Comparison of ENCODE assay signal across 1 cellular context in the genomic region with DNA sequence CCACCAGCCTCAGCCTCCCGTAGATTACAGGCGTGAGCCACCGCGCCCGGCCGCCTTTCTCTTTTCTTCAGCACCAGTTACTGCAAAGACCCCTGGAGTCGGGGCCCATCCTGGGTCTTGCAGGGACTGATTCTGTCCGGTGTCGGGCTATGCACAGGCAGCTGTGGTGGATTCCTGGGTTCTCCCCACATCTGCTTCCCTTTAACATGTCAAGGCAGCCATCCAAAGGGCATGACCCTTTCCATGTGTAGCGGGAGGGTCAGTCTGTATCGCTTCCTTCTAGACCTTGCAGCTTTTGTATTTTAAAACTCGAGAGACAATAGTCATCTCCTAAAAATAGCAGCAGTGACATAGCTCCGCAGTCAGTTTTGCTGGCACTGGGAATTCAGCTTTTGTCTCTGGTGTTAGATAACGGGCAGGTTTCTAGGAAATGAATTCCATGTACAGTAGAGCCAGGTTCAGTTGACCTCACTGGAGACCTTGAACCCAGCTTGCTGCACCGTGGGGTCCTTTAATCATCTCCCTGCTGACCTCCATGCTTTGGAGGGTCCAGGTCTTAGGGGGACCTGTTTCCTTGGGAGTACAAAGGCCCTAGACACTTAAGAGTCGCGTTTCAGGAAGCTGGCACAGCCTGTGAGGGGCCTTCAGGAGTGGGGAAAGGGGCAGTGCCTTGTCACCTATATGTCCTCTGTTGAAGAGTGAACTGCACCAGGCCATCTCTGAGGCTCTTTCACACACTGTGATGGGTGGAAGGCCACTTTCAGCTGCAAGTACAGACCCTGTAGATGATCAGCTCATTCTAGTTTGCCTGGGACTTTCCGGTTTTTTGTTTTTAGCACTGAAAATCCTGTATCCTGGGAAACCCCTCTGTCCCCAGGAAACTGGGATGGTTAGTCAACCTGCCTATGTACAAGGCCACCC.
TF ChIP-seq lines count a peak whose summit lies in the region.

No MANE protein-coding gene starts in this region.

TF ChIP-seq in K562, 482 proteins besides CTCF, POLR2A, EP300 and RAD21 (continued from another document and continues in another):
- TF ChIP-seq, protein P1, sequence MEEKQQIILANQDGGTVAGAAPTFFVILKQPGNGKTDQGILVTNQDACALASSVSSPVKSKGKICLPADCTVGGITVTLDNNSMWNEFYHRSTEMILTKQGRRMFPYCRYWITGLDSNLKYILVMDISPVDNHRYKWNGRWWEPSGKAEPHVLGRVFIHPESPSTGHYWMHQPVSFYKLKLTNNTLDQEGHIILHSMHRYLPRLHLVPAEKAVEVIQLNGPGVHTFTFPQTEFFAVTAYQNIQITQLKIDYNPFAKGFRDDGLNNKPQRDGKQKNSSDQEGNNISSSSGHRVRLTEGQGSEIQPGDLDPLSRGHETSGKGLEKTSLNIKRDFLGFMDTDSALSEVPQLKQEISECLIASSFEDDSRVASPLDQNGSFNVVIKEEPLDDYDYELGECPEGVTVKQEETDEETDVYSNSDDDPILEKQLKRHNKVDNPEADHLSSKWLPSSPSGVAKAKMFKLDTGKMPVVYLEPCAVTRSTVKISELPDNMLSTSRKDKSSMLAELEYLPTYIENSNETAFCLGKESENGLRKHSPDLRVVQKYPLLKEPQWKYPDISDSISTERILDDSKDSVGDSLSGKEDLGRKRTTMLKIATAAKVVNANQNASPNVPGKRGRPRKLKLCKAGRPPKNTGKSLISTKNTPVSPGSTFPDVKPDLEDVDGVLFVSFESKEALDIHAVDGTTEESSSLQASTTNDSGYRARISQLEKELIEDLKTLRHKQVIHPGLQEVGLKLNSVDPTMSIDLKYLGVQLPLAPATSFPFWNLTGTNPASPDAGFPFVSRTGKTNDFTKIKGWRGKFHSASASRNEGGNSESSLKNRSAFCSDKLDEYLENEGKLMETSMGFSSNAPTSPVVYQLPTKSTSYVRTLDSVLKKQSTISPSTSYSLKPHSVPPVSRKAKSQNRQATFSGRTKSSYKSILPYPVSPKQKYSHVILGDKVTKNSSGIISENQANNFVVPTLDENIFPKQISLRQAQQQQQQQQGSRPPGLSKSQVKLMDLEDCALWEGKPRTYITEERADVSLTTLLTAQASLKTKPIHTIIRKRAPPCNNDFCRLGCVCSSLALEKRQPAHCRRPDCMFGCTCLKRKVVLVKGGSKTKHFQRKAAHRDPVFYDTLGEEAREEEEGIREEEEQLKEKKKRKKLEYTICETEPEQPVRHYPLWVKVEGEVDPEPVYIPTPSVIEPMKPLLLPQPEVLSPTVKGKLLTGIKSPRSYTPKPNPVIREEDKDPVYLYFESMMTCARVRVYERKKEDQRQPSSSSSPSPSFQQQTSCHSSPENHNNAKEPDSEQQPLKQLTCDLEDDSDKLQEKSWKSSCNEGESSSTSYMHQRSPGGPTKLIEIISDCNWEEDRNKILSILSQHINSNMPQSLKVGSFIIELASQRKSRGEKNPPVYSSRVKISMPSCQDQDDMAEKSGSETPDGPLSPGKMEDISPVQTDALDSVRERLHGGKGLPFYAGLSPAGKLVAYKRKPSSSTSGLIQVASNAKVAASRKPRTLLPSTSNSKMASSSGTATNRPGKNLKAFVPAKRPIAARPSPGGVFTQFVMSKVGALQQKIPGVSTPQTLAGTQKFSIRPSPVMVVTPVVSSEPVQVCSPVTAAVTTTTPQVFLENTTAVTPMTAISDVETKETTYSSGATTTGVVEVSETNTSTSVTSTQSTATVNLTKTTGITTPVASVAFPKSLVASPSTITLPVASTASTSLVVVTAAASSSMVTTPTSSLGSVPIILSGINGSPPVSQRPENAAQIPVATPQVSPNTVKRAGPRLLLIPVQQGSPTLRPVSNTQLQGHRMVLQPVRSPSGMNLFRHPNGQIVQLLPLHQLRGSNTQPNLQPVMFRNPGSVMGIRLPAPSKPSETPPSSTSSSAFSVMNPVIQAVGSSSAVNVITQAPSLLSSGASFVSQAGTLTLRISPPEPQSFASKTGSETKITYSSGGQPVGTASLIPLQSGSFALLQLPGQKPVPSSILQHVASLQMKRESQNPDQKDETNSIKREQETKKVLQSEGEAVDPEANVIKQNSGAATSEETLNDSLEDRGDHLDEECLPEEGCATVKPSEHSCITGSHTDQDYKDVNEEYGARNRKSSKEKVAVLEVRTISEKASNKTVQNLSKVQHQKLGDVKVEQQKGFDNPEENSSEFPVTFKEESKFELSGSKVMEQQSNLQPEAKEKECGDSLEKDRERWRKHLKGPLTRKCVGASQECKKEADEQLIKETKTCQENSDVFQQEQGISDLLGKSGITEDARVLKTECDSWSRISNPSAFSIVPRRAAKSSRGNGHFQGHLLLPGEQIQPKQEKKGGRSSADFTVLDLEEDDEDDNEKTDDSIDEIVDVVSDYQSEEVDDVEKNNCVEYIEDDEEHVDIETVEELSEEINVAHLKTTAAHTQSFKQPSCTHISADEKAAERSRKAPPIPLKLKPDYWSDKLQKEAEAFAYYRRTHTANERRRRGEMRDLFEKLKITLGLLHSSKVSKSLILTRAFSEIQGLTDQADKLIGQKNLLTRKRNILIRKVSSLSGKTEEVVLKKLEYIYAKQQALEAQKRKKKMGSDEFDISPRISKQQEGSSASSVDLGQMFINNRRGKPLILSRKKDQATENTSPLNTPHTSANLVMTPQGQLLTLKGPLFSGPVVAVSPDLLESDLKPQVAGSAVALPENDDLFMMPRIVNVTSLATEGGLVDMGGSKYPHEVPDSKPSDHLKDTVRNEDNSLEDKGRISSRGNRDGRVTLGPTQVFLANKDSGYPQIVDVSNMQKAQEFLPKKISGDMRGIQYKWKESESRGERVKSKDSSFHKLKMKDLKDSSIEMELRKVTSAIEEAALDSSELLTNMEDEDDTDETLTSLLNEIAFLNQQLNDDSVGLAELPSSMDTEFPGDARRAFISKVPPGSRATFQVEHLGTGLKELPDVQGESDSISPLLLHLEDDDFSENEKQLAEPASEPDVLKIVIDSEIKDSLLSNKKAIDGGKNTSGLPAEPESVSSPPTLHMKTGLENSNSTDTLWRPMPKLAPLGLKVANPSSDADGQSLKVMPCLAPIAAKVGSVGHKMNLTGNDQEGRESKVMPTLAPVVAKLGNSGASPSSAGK (IDR thresholded peaks at IDR 0.05): no peak
- TF ChIP-seq ARNT (IDR thresholded peaks at IDR 0.05) (no peak), RBM15 (IDR thresholded peaks at IDR 0.05; ENCODE audit: insufficient read depth, low read length) (no peak), CEBPG (CRISPR knock-in tag; IDR thresholded peaks at IDR 0.05) (no peak), CEBPG (tag; conservative IDR thresholded peaks at IDR 0.05 in 1 of 2, IDR thresholded peaks at IDR 0.05 in 1 of 2) (no peak), HMG20A (CRISPR knock-in tag; conservative IDR thresholded peaks at IDR 0.05) (no peak), JUN (IDR thresholded peaks at IDR 0.05; ENCODE audit: borderline replicate concordance, low read depth, low read length) (peak; percentile 71; the same call in 1 of the 2 replicates), JUN (CRISPR knock-in tag; IDR thresholded peaks at IDR 0.05; ENCODE audit: borderline replicate concordance) (0 out of 2 replicates have a peak, but pooled peaks have one; percentile 84), ERF (CRISPR knock-in tag; IDR thresholded peaks at IDR 0.05) (no peak), ZC3H8 (IDR thresholded peaks at IDR 0.05) (no peak), SRSF1 (IDR thresholded peaks at IDR 0.05; ENCODE audit: low read depth, low read length) (no peak), MTA2 (IDR thresholded peaks at IDR 0.05; ENCODE audit: low read depth) (peak; percentile 20; the same call in 1 of the 2 replicates), PTTG1 (tag; IDR thresholded peaks at IDR 0.05; ENCODE audit: low read depth) (0 out of 2 replicates have a peak, but pooled peaks have one; percentile 26), ZC3H4 (CRISPR knock-in tag; IDR thresholded peaks at IDR 0.05; ENCODE audit: borderline replicate concordance) (no peak), GATAD2A (IDR thresholded peaks at IDR 0.05) (no peak), HDAC1 (IDR thresholded peaks at IDR 0.05) (peak in 1 of 2 experiments; percentile 50; a peak in 1 of 4 replicates), LARP7 (IDR thresholded peaks at IDR 0.05) (no peak), CREM (IDR thresholded peaks at IDR 0.05; ENCODE audit: low read depth) (no peak), CXXC5 (CRISPR knock-in tag; IDR thresholded peaks at IDR 0.05) (peak; percentile 42; the same call in 1 of the 2 replicates), RB1 (IDR thresholded peaks at IDR 0.05; ENCODE audit: low read depth) (no peak), TRIM24 (IDR thresholded peaks at IDR 0.05) (peak in 1 of 2 experiments; percentile 43; a peak in 1 of 4 replicates), MED1 (CRISPR knock-in tag; IDR thresholded peaks at IDR 0.05; ENCODE audit: borderline replicate concordance) (no peak), DMBX1 (CRISPR knock-in tag; IDR thresholded peaks at IDR 0.05; ENCODE audit: borderline replicate concordance) (peak; percentile 47; the same call in 1 of the 2 replicates), HCFC1 (IDR thresholded peaks at IDR 0.05; ENCODE audit: low read depth, low read length) (no peak), BRF1 (IDR thresholded peaks at IDR 0.05; ENCODE audit: borderline replicate concordance, extremely low read depth, insufficient read length) (no peak), ZNF217 (CRISPR knock-in tag; IDR thresholded peaks at IDR 0.05) (no peak), BRD4 (IDR thresholded peaks at IDR 0.05) (no peak), NR2C1 (IDR thresholded peaks at IDR 0.05) (no peak), NR2C1 (tag; IDR thresholded peaks at IDR 0.05) (peak; percentile 72), BRCA1 (IDR thresholded peaks at IDR 0.05) (no peak), BRCA1 (CRISPR knock-in tag; IDR thresholded peaks at IDR 0.05) (no peak), HIVEP1 (CRISPR knock-in tag; IDR thresholded peaks at IDR 0.05) (no peak), POLR2H (tag; IDR thresholded peaks at IDR 0.05; ENCODE audit: low read depth) (no peak), GTF2E2 (tag; IDR thresholded peaks at IDR 0.05) (no peak), SAFB2 (IDR thresholded peaks at IDR 0.05; ENCODE audit: borderline replicate concordance, low read depth, low read length, severe bottlenecking) (no peak), NEUROD1 (IDR thresholded peaks at IDR 0.05; ENCODE audit: borderline replicate concordance, low read depth, low read length, partially characterized antibody) (no peak), FOXM1 (IDR thresholded peaks at IDR 0.05; ENCODE audit: low read depth) (no peak), FOXM1 (CRISPR knock-in tag; IDR thresholded peaks at IDR 0.05; ENCODE audit: low read depth) (no peak), KDM1A (IDR thresholded peaks at IDR 0.05) (peak in 1 of 2 experiments; percentile 14; a peak in 1 of 4 replicates)
- TF ChIP-seq, protein P2, sequence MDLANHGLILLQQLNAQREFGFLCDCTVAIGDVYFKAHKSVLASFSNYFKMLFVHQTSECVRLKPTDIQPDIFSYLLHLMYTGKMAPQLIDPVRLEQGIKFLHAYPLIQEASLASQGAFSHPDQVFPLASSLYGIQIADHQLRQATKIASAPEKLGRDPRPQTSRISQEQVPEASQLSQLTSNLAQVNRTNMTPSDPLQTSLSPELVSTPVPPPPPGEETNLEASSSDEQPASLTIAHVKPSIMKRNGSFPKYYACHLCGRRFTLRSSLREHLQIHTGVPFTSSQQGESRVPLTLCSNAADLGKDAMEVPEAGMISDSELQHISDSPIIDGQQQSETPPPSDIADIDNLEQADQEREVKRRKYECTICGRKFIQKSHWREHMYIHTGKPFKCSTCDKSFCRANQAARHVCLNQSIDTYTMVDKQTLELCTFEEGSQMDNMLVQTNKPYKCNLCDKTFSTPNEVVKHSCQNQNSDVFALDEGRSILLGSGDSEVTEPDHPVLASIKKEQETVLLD (IDR thresholded peaks at IDR 0.05): no peak
- TF ChIP-seq, protein P3, sequence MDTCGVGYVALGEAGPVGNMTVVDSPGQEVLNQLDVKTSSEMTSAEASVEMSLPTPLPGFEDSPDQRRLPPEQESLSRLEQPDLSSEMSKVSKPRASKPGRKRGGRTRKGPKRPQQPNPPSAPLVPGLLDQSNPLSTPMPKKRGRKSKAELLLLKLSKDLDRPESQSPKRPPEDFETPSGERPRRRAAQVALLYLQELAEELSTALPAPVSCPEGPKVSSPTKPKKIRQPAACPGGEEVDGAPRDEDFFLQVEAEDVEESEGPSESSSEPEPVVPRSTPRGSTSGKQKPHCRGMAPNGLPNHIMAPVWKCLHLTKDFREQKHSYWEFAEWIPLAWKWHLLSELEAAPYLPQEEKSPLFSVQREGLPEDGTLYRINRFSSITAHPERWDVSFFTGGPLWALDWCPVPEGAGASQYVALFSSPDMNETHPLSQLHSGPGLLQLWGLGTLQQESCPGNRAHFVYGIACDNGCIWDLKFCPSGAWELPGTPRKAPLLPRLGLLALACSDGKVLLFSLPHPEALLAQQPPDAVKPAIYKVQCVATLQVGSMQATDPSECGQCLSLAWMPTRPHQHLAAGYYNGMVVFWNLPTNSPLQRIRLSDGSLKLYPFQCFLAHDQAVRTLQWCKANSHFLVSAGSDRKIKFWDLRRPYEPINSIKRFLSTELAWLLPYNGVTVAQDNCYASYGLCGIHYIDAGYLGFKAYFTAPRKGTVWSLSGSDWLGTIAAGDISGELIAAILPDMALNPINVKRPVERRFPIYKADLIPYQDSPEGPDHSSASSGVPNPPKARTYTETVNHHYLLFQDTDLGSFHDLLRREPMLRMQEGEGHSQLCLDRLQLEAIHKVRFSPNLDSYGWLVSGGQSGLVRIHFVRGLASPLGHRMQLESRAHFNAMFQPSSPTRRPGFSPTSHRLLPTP (IDR thresholded peaks at IDR 0.05; ENCODE audit: borderline replicate concordance, extremely low read depth, insufficient read length): no peak
- TF ChIP-seq, protein P4, sequence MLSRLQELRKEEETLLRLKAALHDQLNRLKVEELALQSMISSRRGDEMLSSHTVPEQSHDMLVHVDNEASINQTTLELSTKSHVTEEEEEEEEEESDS (CRISPR knock-in tag; IDR thresholded peaks at IDR 0.05): no peak
- TF ChIP-seq, protein P5, sequence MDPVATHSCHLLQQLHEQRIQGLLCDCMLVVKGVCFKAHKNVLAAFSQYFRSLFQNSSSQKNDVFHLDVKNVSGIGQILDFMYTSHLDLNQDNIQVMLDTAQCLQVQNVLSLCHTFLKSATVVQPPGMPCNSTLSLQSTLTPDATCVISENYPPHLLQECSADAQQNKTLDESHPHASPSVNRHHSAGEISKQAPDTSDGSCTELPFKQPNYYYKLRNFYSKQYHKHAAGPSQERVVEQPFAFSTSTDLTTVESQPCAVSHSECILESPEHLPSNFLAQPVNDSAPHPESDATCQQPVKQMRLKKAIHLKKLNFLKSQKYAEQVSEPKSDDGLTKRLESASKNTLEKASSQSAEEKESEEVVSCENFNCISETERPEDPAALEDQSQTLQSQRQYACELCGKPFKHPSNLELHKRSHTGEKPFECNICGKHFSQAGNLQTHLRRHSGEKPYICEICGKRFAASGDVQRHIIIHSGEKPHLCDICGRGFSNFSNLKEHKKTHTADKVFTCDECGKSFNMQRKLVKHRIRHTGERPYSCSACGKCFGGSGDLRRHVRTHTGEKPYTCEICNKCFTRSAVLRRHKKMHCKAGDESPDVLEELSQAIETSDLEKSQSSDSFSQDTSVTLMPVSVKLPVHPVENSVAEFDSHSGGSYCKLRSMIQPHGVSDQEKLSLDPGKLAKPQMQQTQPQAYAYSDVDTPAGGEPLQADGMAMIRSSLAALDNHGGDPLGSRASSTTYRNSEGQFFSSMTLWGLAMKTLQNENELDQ (CRISPR knock-in tag; IDR thresholded peaks at IDR 0.05; ENCODE audit: borderline replicate concordance): no peak
- TF ChIP-seq, protein P6, sequence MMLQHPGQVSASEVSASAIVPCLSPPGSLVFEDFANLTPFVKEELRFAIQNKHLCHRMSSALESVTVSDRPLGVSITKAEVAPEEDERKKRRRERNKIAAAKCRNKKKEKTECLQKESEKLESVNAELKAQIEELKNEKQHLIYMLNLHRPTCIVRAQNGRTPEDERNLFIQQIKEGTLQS (IDR thresholded peaks at IDR 0.05): peak; percentile 91
- TF ChIP-seq, protein P6 (CRISPR knock-in tag; conservative IDR thresholded peaks at IDR 0.05): peak; percentile 89; the same call in 1 of the 2 replicates
